In the genomic region with DNA sequence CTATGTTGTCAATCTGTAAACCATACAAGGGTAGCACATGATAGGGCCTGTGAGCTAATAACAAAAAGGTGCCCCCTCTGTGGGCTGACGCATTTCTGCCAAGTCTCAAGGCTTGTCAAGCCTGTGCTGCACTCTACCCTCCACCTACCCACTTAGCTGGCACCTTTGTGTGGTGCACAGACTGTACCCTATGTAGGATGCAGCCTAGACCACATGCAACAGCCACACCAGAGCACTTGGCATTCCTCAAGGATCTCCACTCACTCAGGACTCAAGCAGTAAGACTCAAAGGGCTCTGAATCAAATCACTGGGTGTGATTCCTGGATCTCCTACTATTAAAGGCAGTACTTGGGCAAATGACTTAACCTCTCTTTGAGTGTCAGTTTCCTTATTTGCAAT, we compare ENCODE assay signal across 26 cellular contexts.
"Had no signal": no experiment of that assay in that cellular context is flagged by ENCODE, and none has a peak within 500 bp of the region (broad histone marks: within the 10 kb centered on the region; RNA-seq: fewer than 3 reads in every experiment).

No MANE protein-coding gene starts in this region.

- H3K9me3 Mint-ChIP-seq: dendritic cell treated with granulocyte-macrophage colony-stimulating factor and Interleukin-4, amounts not matched to agents 40 ng/mL and 50 ng/mL, for 4 days; effector memory CD8-positive, alpha-beta T cell; endodermal cell had no signal

- FAIRE-seq: colon, endometrium, endothelial cell of umbilical vein, frontal cortex had no signal

- H3K27me3 ChIP-seq: colonic mucosa, esophagus muscularis mucosa, gastroesophageal sphincter had no signal

- H3K27ac ChIP-seq: colonic mucosa, coronary artery, dorsolateral prefrontal cortex, epithelial cell of prostate, esophagus muscularis mucosa, esophagus squamous epithelium, foreskin keratinocyte, gastrocnemius medialis, gastroesophageal sphincter had no signal

- H3K9me3 ChIP-seq: colonic mucosa, esophagus muscularis mucosa, esophagus squamous epithelium, gastrocnemius medialis, gastroesophageal sphincter had no signal

- H3K27ac Mint-ChIP-seq: dendritic cell treated with granulocyte-macrophage colony-stimulating factor and Interleukin-4, amounts not matched to agents 40 ng/mL and 50 ng/mL, for 4 days; endodermal cell had no signal

- ATAC-seq: effector memory CD8-positive, alpha-beta T cell; esophagus mucosa; foreskin keratinocyte; gastrocnemius medialis; gastroesophageal sphincter had no signal

- H3K4me3 ChIP-seq: colonic mucosa, coronary artery, dorsolateral prefrontal cortex, esophagus muscularis mucosa, esophagus squamous epithelium, gastrocnemius medialis, gastroesophageal sphincter had no signal

- DNase-seq: colonic mucosa; cortex of kidney; dermis blood vessel endothelial cell; dorsolateral prefrontal cortex; effector CD4-positive, alpha-beta T cell; effector CD8-positive, alpha-beta T cell; effector memory CD4-positive, alpha-beta T cell; effector memory CD8-positive, alpha-beta T cell; endodermal cell; erythroblast; esophagus squamous epithelium; foreskin fibroblast; foreskin keratinocyte; foreskin melanocyte; gastrocnemius medialis; glutamatergic neuron had no signal

- H3K36me3 ChIP-seq: colonic mucosa, esophagus muscularis mucosa, esophagus squamous epithelium, gastrocnemius medialis, gastroesophageal sphincter had no signal

- H3K4me1 ChIP-seq: colonic mucosa, esophagus muscularis mucosa, esophagus squamous epithelium, foreskin keratinocyte, gastrocnemius medialis, gastroesophageal sphincter had no signal

- H3K27me3 Mint-ChIP-seq: dendritic cell treated with granulocyte-macrophage colony-stimulating factor and Interleukin-4, amounts not matched to agents 40 ng/mL and 50 ng/mL, for 4 days had no signal

- H3K4me3 Mint-ChIP-seq: dendritic cell treated with granulocyte-macrophage colony-stimulating factor and Interleukin-4, amounts not matched to agents 40 ng/mL and 50 ng/mL, for 4 days; effector memory CD8-positive, alpha-beta T cell; endodermal cell had no signal
